In genomic region chr9:101417977-101418376, GRCh38 we compare ENCODE assay signal across 26 cellular contexts. TPM values are rescaled to one million over a fixed set of nuclear protein-coding genes. Genes with fewer than 3 reads are reported as not detected.
"Had no signal": no experiment of that assay in that cellular context is flagged by ENCODE, and none has a peak within 500 bp of the region (broad histone marks: within the 10 kb centered on the region; RNA-seq: fewer than 3 reads in every experiment).

No MANE protein-coding gene starts in this region.

- H3K9me3 ChIP-seq: SK-N-SH had no signal

- H3K9ac ChIP-seq: SK-N-SH had no signal

- FAIRE-seq: HTR-8/SVneo, RCC 7860 had no signal

- H3K27ac ChIP-seq: HL-60 had no signal

- DNase-seq: KBM-7, NCI-H1092, NCI-H1105 treated with DMSO at 0.1 percent for 48 hours, NCI-H1417 treated with DMSO at 0.1 percent for 48 hours, NCI-H146, NCI-H1694 treated with DMSO at 0.1 percent for 48 hours, NCI-H1930, NCI-H2081, NCI-H2107, NCI-H2227 treated with DMSO at 0.1 percent for 48 hours, NCI-H446, NCI-H510A, NCI-H524 treated with DMSO at 0.1 percent for 48 hours, NCI-H69, NCI-H774, Right ventricle myocardium superior, RPMI8226, SIG-M5, SK-N-SH, SW 1271 had no signal

- H3K4me2 ChIP-seq: SK-N-SH had no signal

RNA-seq across cellular contexts. Expression of gene ALDOB, which starts 17.6 kb away (rescaled TPM):
- total RNA-seq: LHCN-M2, MCF 10A, SK-MEL-5 had no signal
- polyA plus RNA-seq: SK-N-SH had no signal
